ENCODE assay signal across 8 cellular contexts in the genomic region with DNA sequence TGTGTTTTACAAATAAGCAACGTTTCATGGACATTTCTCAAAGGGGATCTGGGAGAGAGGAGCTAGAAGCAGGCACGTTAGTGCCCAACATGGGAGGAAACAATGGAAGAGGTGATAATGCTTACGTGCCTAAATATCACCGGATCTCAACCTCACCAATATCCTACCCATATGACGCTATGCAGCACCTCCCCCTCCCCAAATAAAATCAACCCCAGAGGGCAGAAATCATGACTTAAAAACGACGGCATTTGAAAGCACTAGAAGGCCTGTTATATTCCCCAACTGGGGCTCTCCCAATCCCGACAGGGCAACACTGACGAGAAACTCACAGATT.
A peak's percentile ranks its signal among the peaks of the same experiment; 100 is the strongest.
DNase-seq lines count a peak whose midpoint lies in the region; ATAC-seq, FAIRE-seq and TF ChIP-seq lines count a peak whose summit lies in the region.

No MANE protein-coding gene starts in this region.

- peak overlapping the region; percentile 79 for H3K27ac ChIP-seq in RWPE1

- no peaks in the 10 kb centered on the region for H3K27me3 ChIP-seq in neuron (ENCODE audit: insufficient read depth, low read length)

- CTCF ChIA-PET in RWPE1 (lab: Yijun Ruan, JAX) = interaction anchor here (0.6 kb wide), 1 partner anchor 37 kb away, joined by 4 read pairs; no protein-coding TSS in a partner anchor

- H3K9me3 ChIP-seq in neuron (ENCODE audit: low read length) = no peaks in the 10 kb centered on the region

- no peak for ATAC-seq in HG02884 (IDR thresholded peaks at IDR 0.05; ENCODE audit: unreplicated experiment)

- no peak for FAIRE-seq in RCC 7860 (lab: Jason Lieb, UNC)

- H3K4me3 ChIP-seq in HFF-Myc (replicated peaks; ENCODE audit: low read depth, low read length) (peak overlapping the region; percentile 73), epithelial cell of esophagus (ENCODE audit: low read length) (peak overlapping the region; percentile 99), neuron (ENCODE audit: low read length) (peak overlapping the region; percentile 99)

- peak overlapping the region; percentile 78 for H2AFZ ChIP-seq in neuron (ENCODE audit: low read depth, low read length)

- TF ChIP-seq CTCF in HFF-Myc (IDR thresholded peaks at IDR 0.05; ENCODE audit: low read depth, low read length, missing control alignments) = no peak
- no peak for TF ChIP-seq CTCF in RWPE1 (conservative IDR thresholded peaks at IDR 0.05; ENCODE audit: low read depth)
- TF ChIP-seq CTCF in epithelial cell of esophagus (IDR thresholded peaks at IDR 0.05; ENCODE audit: insufficient read depth, low read depth, low read length, missing control alignments) = no peak

- H3K36me3 ChIP-seq in neuron (ENCODE audit: insufficient read depth, low read length) = peaks cover 8% of the 10 kb centered on the region

- POLR2A ChIA-PET in RWPE1 (lab: Yijun Ruan, JAX; ENCODE audit: low non-redundant PET) = interaction anchor here (1.1 kb wide), 1 partner anchor 14 kb away, joined by 3 read pairs; no protein-coding TSS in a partner anchor

- peaks cover 15% of the 10 kb centered on the region for H3K4me1 ChIP-seq in neuron (ENCODE audit: insufficient read depth, low read length)

- DNase-seq in ELR (ENCODE audit: low read depth) (peak; percentile 54), HFF-Myc (ENCODE audit: extremely low read depth, low read depth) (no peak), RWPE1 (ENCODE audit: low spot score) (no peak), epithelial cell of esophagus (ENCODE audit: low read depth) (no peak), RCC 7860 (ENCODE audit: low spot score) (no peak)
- no peak for DNase-seq in stimulated activated CD4-positive, alpha-beta T cell treated with anti-CD3 and anti-CD28 coated beads, Interleukin-2, amount 100 ng/mL, for 24 hours
